ENCODE assay signal across 8 cellular contexts in the genomic region with DNA sequence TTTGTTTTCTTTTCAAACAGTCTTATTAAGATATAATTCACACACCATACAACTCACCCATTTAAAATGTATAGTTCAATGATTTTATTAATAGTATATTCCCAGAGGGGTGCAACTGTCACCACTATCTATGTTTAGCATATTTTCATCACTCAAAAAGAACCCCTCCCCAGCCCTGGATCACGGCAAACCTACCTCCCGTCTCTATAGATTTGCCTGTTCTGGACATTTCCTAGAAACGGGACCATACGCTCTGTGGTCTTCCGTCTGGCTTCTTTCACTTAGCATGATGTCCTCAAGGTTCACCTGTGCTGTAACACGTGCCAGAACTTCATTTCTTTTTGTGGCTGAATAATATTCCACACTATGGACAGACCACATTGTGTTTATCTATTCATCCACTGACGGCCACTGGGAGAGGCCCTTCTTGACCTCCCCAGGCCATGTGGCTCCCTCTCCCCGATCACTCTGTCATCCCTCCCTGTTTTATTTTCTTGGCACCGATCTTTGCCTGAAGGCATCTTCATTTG. TPM values are rescaled to one million over a fixed set of nuclear protein-coding genes. Genes with fewer than 3 reads are reported as not detected.
DNase-seq lines count a peak whose midpoint lies in the region; ATAC-seq and TF ChIP-seq lines count a peak whose summit lies in the region.

No MANE protein-coding gene starts in this region.

- TF ChIP-seq EP300 in transverse colon (IDR thresholded peaks at IDR 0.05; ENCODE audit: low read depth), result no peak

- no peak for DNase-seq in activated naive CD4-positive, alpha-beta T cell treated with anti-CD3 and anti-CD28 coated beads, Interleukin-2, amount 10 ng/mL, durations not matched to agents 7 days and 5 days
- no peak for DNase-seq in activated naive CD4-positive, alpha-beta T cell treated with anti-CD3 and anti-CD28 coated beads, Interleukin-2, amount 50 U/mL, for 16 hours
- DNase-seq in activated T-helper 2 cell treated with anti-CD3 and anti-CD28 coated beads, Interferon-gamma antibody, Interleukin-2, Interleukin-4, amounts not matched to agents 10 μg/mL and 5 μg/mL and 100 μg/mL, durations not matched to agents 14 hours and 24 hours and 36 hours (ENCODE audit: low spot score), result no peak
- no peak for DNase-seq in memory B cell (ENCODE audit: low spot score in 2 of 2)
- peak; percentile 1 for DNase-seq in transverse colon
- DNase-seq in NCI-H69 (lab: John Stamatoyannopoulos, UW), result no peak
- no peak for DNase-seq in body of pancreas
- no peak for DNase-seq in mesenteric fat pad (ENCODE audit: low spot score)

- 69 to 85% methylated on average over 8 to 9 of the region's 9 CpGs for WGBS in transverse colon (ENCODE audit: low coverage in 1 of 2), 2 donors
- 82 to 84% methylated on average over 9 of the region's 9 CpGs for WGBS in body of pancreas, 2 donors

- TF ChIP-seq POLR2A in transverse colon (IDR thresholded peaks at IDR 0.05) (no peak), body of pancreas (IDR thresholded peaks at IDR 0.05) (no peak)

- no peaks in the 10 kb centered on the region for H3K9me3 Mint-ChIP-seq in activated naive CD4-positive, alpha-beta T cell treated with anti-CD3 and anti-CD28 coated beads, Interleukin-2, amount 10 ng/mL, durations not matched to agents 7 days and 5 days
- no peaks in the 10 kb centered on the region for H3K9me3 Mint-ChIP-seq in activated T-helper 2 cell treated with anti-CD3 and anti-CD28 coated beads, Interferon-gamma antibody, Interleukin-2, Interleukin-4, amounts not matched to agents 10 μg/mL and 5 μg/mL and 100 μg/mL, durations not matched to agents 14 hours and 24 hours and 36 hours
- no peaks in the 10 kb centered on the region for H3K9me3 Mint-ChIP-seq in memory B cell

- TF ChIP-seq CTCF in transverse colon (IDR thresholded peaks at IDR 0.05) (no peak), body of pancreas (IDR thresholded peaks at IDR 0.05) (no peak)

- peak overlapping the region; percentile 76 for H3K4me3 Mint-ChIP-seq in activated naive CD4-positive, alpha-beta T cell treated with anti-CD3 and anti-CD28 coated beads, Interleukin-2, amount 10 ng/mL, durations not matched to agents 7 days and 5 days
- peak overlapping the region; percentile 79 for H3K4me3 Mint-ChIP-seq in activated T-helper 2 cell treated with anti-CD3 and anti-CD28 coated beads, Interferon-gamma antibody, Interleukin-2, Interleukin-4, amounts not matched to agents 10 μg/mL and 5 μg/mL and 100 μg/mL, durations not matched to agents 14 hours and 24 hours and 36 hours (ENCODE audit: low read depth)
- H3K4me3 Mint-ChIP-seq in memory B cell, result peak overlapping the region; percentile 86

- H3K27me3 Mint-ChIP-seq in activated naive CD4-positive, alpha-beta T cell treated with anti-CD3 and anti-CD28 coated beads, Interleukin-2, amount 10 ng/mL, durations not matched to agents 7 days and 5 days, result peaks cover 8% of the 10 kb centered on the region
- no peaks in the 10 kb centered on the region for H3K27me3 Mint-ChIP-seq in activated T-helper 2 cell treated with anti-CD3 and anti-CD28 coated beads, Interferon-gamma antibody, Interleukin-2, Interleukin-4, amounts not matched to agents 10 μg/mL and 5 μg/mL and 100 μg/mL, durations not matched to agents 14 hours and 24 hours and 36 hours (ENCODE audit: low read depth)
- no peaks in the 10 kb centered on the region for H3K27me3 Mint-ChIP-seq in memory B cell

- CTCF ChIA-PET in activated naive CD4-positive, alpha-beta T cell treated with anti-CD3 and anti-CD28 coated beads, Interleukin-2, amount 10 ng/mL, durations not matched to agents 7 days and 5 days (lab: Charles Lee), result no interaction called here

- H3K27me3 ChIP-seq in transverse colon (no peaks in the 10 kb centered on the region), body of pancreas (no peaks in the 10 kb centered on the region)

- H3K36me3 Mint-ChIP-seq in activated naive CD4-positive, alpha-beta T cell treated with anti-CD3 and anti-CD28 coated beads, Interleukin-2, amount 10 ng/mL, durations not matched to agents 7 days and 5 days, result peaks cover 15% of the 10 kb centered on the region
- H3K36me3 Mint-ChIP-seq in activated T-helper 2 cell treated with anti-CD3 and anti-CD28 coated beads, Interferon-gamma antibody, Interleukin-2, Interleukin-4, amounts not matched to agents 10 μg/mL and 5 μg/mL and 100 μg/mL, durations not matched to agents 14 hours and 24 hours and 36 hours (ENCODE audit: low read depth), result peaks cover 10% of the 10 kb centered on the region
- H3K36me3 Mint-ChIP-seq in memory B cell, result peaks cover 15% of the 10 kb centered on the region

- in situ Hi-C loops in transverse colon (cut with MboI; ENCODE audit: low pct_ligation_motif_present in 1 of 4, low pct_unique_long_range_greater_than_20kb in 1 of 4, low sequenced_read_pairs in 3 of 4), result no loop called here

- peaks cover 0 to 43% (median 18%) of the 10 kb centered on the region in 4 donors for H3K4me1 ChIP-seq in transverse colon
- H3K4me1 ChIP-seq in body of pancreas, result peaks cover 11% of the 10 kb centered on the region

- ATAC-seq in memory B cell (ENCODE audit: low read depth) (no peak), body of pancreas (no peak)

- no peaks in the 10 kb centered on the region for H3K36me3 ChIP-seq in transverse colon
- H3K36me3 ChIP-seq in body of pancreas (replicated peaks in 1 of 2; ENCODE audit: insufficient read depth in 1 of 2, low read depth in 2 of 2), result no peaks in the 10 kb centered on the region

- H3K4me3 ChIP-seq in transverse colon, result peak overlapping the region in 1 of 4 donors; percentile 28
- H3K4me3 ChIP-seq in body of pancreas, result no peak overlapping the region

- H3K27ac ChIP-seq in transverse colon (peak overlapping the region; percentile 78 to 87 (median 82)), body of pancreas (peak overlapping the region in 1 of 4 donors; percentile 66)

- peak overlapping the region; percentile 97 for H3K27ac Mint-ChIP-seq in activated naive CD4-positive, alpha-beta T cell treated with anti-CD3 and anti-CD28 coated beads, Interleukin-2, amount 10 ng/mL, durations not matched to agents 7 days and 5 days
- H3K27ac Mint-ChIP-seq in activated T-helper 2 cell treated with anti-CD3 and anti-CD28 coated beads, Interferon-gamma antibody, Interleukin-2, Interleukin-4, amounts not matched to agents 10 μg/mL and 5 μg/mL and 100 μg/mL, durations not matched to agents 14 hours and 24 hours and 36 hours, result peak overlapping the region; percentile 99
- peak overlapping the region; percentile 96 for H3K27ac Mint-ChIP-seq in memory B cell

- intact Hi-C loops in activated T-helper 2 cell treated with anti-CD3 and anti-CD28 coated beads, Interferon-gamma antibody, Interleukin-2, Interleukin-4, amounts not matched to agents 10 μg/mL and 5 μg/mL and 100 μg/mL, durations not matched to agents 14 hours and 24 hours and 36 hours (cut with micrococcal nuclease), result no loop called here
- intact Hi-C loops in transverse colon (cut with DNase I; ENCODE audit: low total_unique reads), result no loop called here
- intact Hi-C loops in body of pancreas (cut with DNase I), result no loop called here

- H3K9me3 ChIP-seq in transverse colon (no peaks in the 10 kb centered on the region), body of pancreas (no peaks in the 10 kb centered on the region)

- H3K4me1 Mint-ChIP-seq in activated naive CD4-positive, alpha-beta T cell treated with anti-CD3 and anti-CD28 coated beads, Interleukin-2, amount 10 ng/mL, durations not matched to agents 7 days and 5 days, result peaks cover 40% of the 10 kb centered on the region
- H3K4me1 Mint-ChIP-seq in activated T-helper 2 cell treated with anti-CD3 and anti-CD28 coated beads, Interferon-gamma antibody, Interleukin-2, Interleukin-4, amounts not matched to agents 10 μg/mL and 5 μg/mL and 100 μg/mL, durations not matched to agents 14 hours and 24 hours and 36 hours (ENCODE audit: low read depth), result peaks cover 41% of the 10 kb centered on the region
- H3K4me1 Mint-ChIP-seq in memory B cell, result peaks cover 57% of the 10 kb centered on the region

RNA-seq across cellular contexts. Expression of a gene that starts 56.4 kb away (rescaled TPM):
- total RNA-seq in activated T-helper 2 cell treated with anti-CD3 and anti-CD28 coated beads, Interferon-gamma antibody, Interleukin-2, Interleukin-4, amounts not matched to agents 10 μg/mL and 5 μg/mL and 100 μg/mL, durations not matched to agents 14 hours and 24 hours and 36 hours, result 28.1 and 31.2 TPM in 2 replicates
- total RNA-seq in transverse colon, result 10 to 100 TPM; 24.0 to 43.0 (median 31.8) TPM
- total RNA-seq in body of pancreas, result 10 to 100 TPM; 29.6 to 42.2 TPM
- total RNA-seq in mesenteric fat pad, result 70.1 TPM
